Comparison of ENCODE assay signal across 8 cellular contexts in genomic region chr13:41960195-41960699, GRCh38. TPM values are rescaled to one million over a fixed set of nuclear protein-coding genes. Genes with fewer than 3 reads are reported as not detected.
DNase-seq lines count a peak whose midpoint lies in the region; ATAC-seq, FAIRE-seq and TF ChIP-seq lines count a peak whose summit lies in the region.

No MANE protein-coding gene starts in this region.

- H2AFZ ChIP-seq in Karpas-422 (ENCODE audit: low read length): peak overlapping the region; percentile 57

- H3K4me1 ChIP-seq in Karpas-422 (ENCODE audit: low read length) (peaks cover 47% of the 10 kb centered on the region), stomach smooth muscle (ENCODE audit: control insufficient read depth, insufficient read depth, low read length) (peaks cover 3% of the 10 kb centered on the region)

- H3K27ac ChIP-seq in Karpas-422 (ENCODE audit: low read length) (peak overlapping the region; percentile 18; the same call in 1 of the 2 replicates), brain microvascular endothelial cell (peak overlapping the region; percentile 63), stomach smooth muscle (ENCODE audit: low read length) (peak overlapping the region; percentile 76)

- peak; percentile 31 for ATAC-seq in GM21526 (IDR thresholded peaks at IDR 0.05; ENCODE audit: low FRiP score, unreplicated experiment)

- TF ChIP-seq CTCF in D721Med (IDR thresholded peaks at IDR 0.05; ENCODE audit: insufficient read depth, missing control alignments) (no peak), brain microvascular endothelial cell (IDR thresholded peaks at IDR 0.05; ENCODE audit: low read depth, low read length, missing control alignments) (no peak)

- peaks cover 56% of the 10 kb centered on the region for H3K79me2 ChIP-seq in Karpas-422 (ENCODE audit: low read length)

- no peaks in the 10 kb centered on the region for H3K27me3 ChIP-seq in Karpas-422 (ENCODE audit: low read length)
- no peaks in the 10 kb centered on the region for H3K27me3 ChIP-seq in brain microvascular endothelial cell (replicated peaks)
- no peaks in the 10 kb centered on the region for H3K27me3 ChIP-seq in stomach smooth muscle (ENCODE audit: control insufficient read depth in 1 of 2, insufficient read depth in 2 of 2, low read length in 2 of 2)

- H3K9ac ChIP-seq in Karpas-422 (ENCODE audit: low read length) (peak overlapping the region; percentile 91), stomach smooth muscle (ENCODE audit: low read length in 2 of 2) (peak overlapping the region; percentile 88 to 91)

- in situ Hi-C loops in brain microvascular endothelial cell (cut with HindIII; ENCODE audit: low pct_ligation_motif_present, low sequenced_read_pairs): no loop called here

- DNase-seq in D721Med (ENCODE audit: insufficient read length, low spot score) (peak; percentile 21), Karpas-422 (peak; percentile 46), brain microvascular endothelial cell (no peak), islet precursor cell (peak; percentile 63), NCI-H1436 (lab: John Stamatoyannopoulos, UW) (no peak)
- no peak for DNase-seq in stimulated activated naive CD4-positive, alpha-beta T cell (lab: John Stamatoyannopoulos, UW)

- no peaks in the 10 kb centered on the region for H3K36me3 ChIP-seq in Karpas-422 (ENCODE audit: insufficient read depth, low read length)
- H3K36me3 ChIP-seq in brain microvascular endothelial cell (replicated peaks): no peaks in the 10 kb centered on the region
- no peaks in the 10 kb centered on the region for H3K36me3 ChIP-seq in stomach smooth muscle (ENCODE audit: control insufficient read depth in 2 of 2, insufficient read depth in 2 of 2, low read length in 2 of 2)

- H3K4me2 ChIP-seq in Karpas-422 (ENCODE audit: low read depth, low read length, poor library complexity, severe bottlenecking): peak overlapping the region; percentile 92

- FAIRE-seq in D721Med (lab: Jason Lieb, UNC): no peak

- H3K4me3 ChIP-seq in Karpas-422 (ENCODE audit: low read length) (peak overlapping the region; percentile 90), brain microvascular endothelial cell (ENCODE audit: low read depth, low read length) (peak overlapping the region; percentile 82), stomach smooth muscle (ENCODE audit: low read length in 2 of 2) (peak overlapping the region; percentile 54 to 87)

- H3K9me3 ChIP-seq in Karpas-422 (ENCODE audit: low read length): no peaks in the 10 kb centered on the region
- no peaks in the 10 kb centered on the region for H3K9me3 ChIP-seq in stomach smooth muscle (ENCODE audit: control insufficient read depth in 2 of 2, low read length in 2 of 2)

- no peaks in the 10 kb centered on the region for H3K9me2 ChIP-seq in Karpas-422 (replicated peaks; ENCODE audit: insufficient read depth, low read length)

- no peaks in the 10 kb centered on the region; the same call in 1 of the 2 replicates for H4K20me1 ChIP-seq in Karpas-422 (ENCODE audit: insufficient read depth, low read depth, low read length)

RNA-seq across cellular contexts. Expression of gene VWA8, which starts 0.7 kb away (rescaled TPM):
- 23.8 and 35.7 TPM in 2 replicates for total RNA-seq in Karpas-422 (2014; rRNA removed; shearing (Covaris generic); ENCODE audit: low replicate concordance)

Comparison
In these comparisons a context has a peak if more than half of its experiments do, and no peak if none do; other contexts are left out.
1. DNase-seq: peak in D721Med (single experiment), Karpas-422 (single experiment) and islet precursor cell (single experiment); none in brain microvascular endothelial cell (single experiment), NCI-H1436 (single experiment) and stimulated activated naive CD4-positive, alpha-beta T cell (0 of 6).
2. H3K27ac ChIP-seq: peak in every context shown above with its lines; median percentile 76 in stomach smooth muscle; 63 in brain microvascular endothelial cell; 18 in Karpas-422.
3. Peak in every context shown above with its lines, with median percentiles within 50 percentile points of each other: H3K4me3 ChIP-seq.